In genomic region chr19:57191141-57192063, GRCh38 we compare ENCODE assay signal across 8 cellular contexts. TPM values are rescaled to one million over a fixed set of nuclear protein-coding genes. Genes with fewer than 3 reads are reported as not detected.
DNase-seq lines count a peak whose midpoint lies in the region; TF ChIP-seq lines count a peak whose summit lies in the region.

ZNF264 (plus strand) TSS chr19:57191500; CDS start chr19:57191914, 414 bp downstream.

- DNase-seq in EL (peak; percentile 85), GM23248 (peak; percentile 96), SK-MEL-5 (ENCODE audit: low read depth, low spot score) (peak; percentile 79), germinal center (ENCODE audit: low spot score) (peak; percentile 89)
- peak; percentile 93 for DNase-seq in activated naive CD4-positive, alpha-beta T cell treated with anti-CD3 and anti-CD28 coated beads, Interleukin-2, amount 10 ng/mL, durations not matched to agents 7 days and 5 days

- CTCF ChIA-PET in activated naive CD4-positive, alpha-beta T cell treated with anti-CD3 and anti-CD28 coated beads, Interleukin-2, amount 10 ng/mL, durations not matched to agents 7 days and 5 days (lab: Charles Lee): interaction anchor here (0.8 kb wide), 1 partner anchor 15 kb away, joined by 3 read pairs; no protein-coding TSS in a partner anchor

- in situ Hi-C loops in GM23248 (cut with MboI): no loop called here
- in situ Hi-C loops in SK-MEL-5 (cut with HindIII; ENCODE audit: low pct_unique_long_range_greater_than_20kb, low sequenced_read_pairs): no loop called here

- H3F3A ChIP-seq in GM23248 (ENCODE audit: insufficient read depth): no peaks in the 10 kb centered on the region
- H3F3A ChIP-seq in Loucy (ENCODE audit: low read depth): no peaks in the 10 kb centered on the region

- H3K9ac ChIP-seq in GM23248 (peak within 1 kb of the TSS; percentile 91), Loucy (ENCODE audit: low read depth, low read length, poor library complexity, severe bottlenecking) (peak within 1 kb of the TSS; percentile 88)

- peak within 1 kb of the TSS; percentile 91 for H3K4me2 ChIP-seq in GM23248 (ENCODE audit: unreplicated experiment)
- H3K4me2 ChIP-seq in Loucy (ENCODE audit: low read depth, low read length, poor library complexity, severe bottlenecking): peak within 1 kb of the TSS; percentile 98

- no peaks in the 10 kb centered on the region for H3K27me3 Mint-ChIP-seq in activated naive CD4-positive, alpha-beta T cell treated with anti-CD3 and anti-CD28 coated beads, Interleukin-2, amount 10 ng/mL, durations not matched to agents 7 days and 5 days

- H3K27me3 ChIP-seq in GM23248 (replicated peaks; ENCODE audit: insufficient read depth) (no peaks in the 10 kb centered on the region), Loucy (ENCODE audit: insufficient read depth, low read length, poor library complexity, severe bottlenecking) (peaks cover 39% of the 10 kb centered on the region), neutrophil (no peaks in the 10 kb centered on the region)

- peak within 1 kb of the TSS; percentile 93 for H3K27ac Mint-ChIP-seq in activated naive CD4-positive, alpha-beta T cell treated with anti-CD3 and anti-CD28 coated beads, Interleukin-2, amount 10 ng/mL, durations not matched to agents 7 days and 5 days

- peaks cover 31% of the 10 kb centered on the region for H3K4me1 Mint-ChIP-seq in activated naive CD4-positive, alpha-beta T cell treated with anti-CD3 and anti-CD28 coated beads, Interleukin-2, amount 10 ng/mL, durations not matched to agents 7 days and 5 days

- H3K9me3 ChIP-seq in GM23248 (ENCODE audit: low read depth) (no peaks in the 10 kb centered on the region), Loucy (ENCODE audit: insufficient read depth, low read depth, low read length) (peaks cover 9% of the 10 kb centered on the region), neutrophil (peaks cover 10% of the 10 kb centered on the region)

- H3K36me3 ChIP-seq in GM23248 (ENCODE audit: low read depth): peaks cover 17% of the 10 kb centered on the region
- H3K36me3 ChIP-seq in Loucy (ENCODE audit: insufficient read depth, low read length): peaks cover 21% of the 10 kb centered on the region; the same call in 1 of the 2 replicates
- H3K36me3 ChIP-seq in neutrophil: peaks cover 34% of the 10 kb centered on the region

- H4K20me1 ChIP-seq in GM23248 (ENCODE audit: insufficient read depth) (peaks cover 5% of the 10 kb centered on the region; the same call in 1 of the 2 replicates), Loucy (ENCODE audit: insufficient read depth, low read length, poor library complexity, severe bottlenecking) (peaks cover 7% of the 10 kb centered on the region)

- H3K9me2 ChIP-seq in GM23248 (ENCODE audit: insufficient read depth) (no peaks in the 10 kb centered on the region), Loucy (replicated peaks; ENCODE audit: low read depth, low read length) (no peaks in the 10 kb centered on the region)

- peak within 1 kb of the TSS; percentile 99 for H2AFZ ChIP-seq in GM23248
- H2AFZ ChIP-seq in Loucy (ENCODE audit: low read length): peak within 1 kb of the TSS; percentile 99

- H3K27ac ChIP-seq in GM23248 (peak within 1 kb of the TSS; percentile 63), neutrophil (peak within 1 kb of the TSS; percentile 88)

- peaks cover 7% of the 10 kb centered on the region; the same call in 1 of the 2 replicates for H3K4me1 ChIP-seq in GM23248 (ENCODE audit: insufficient read depth)
- peaks cover 20% of the 10 kb centered on the region for H3K4me1 ChIP-seq in Loucy (ENCODE audit: insufficient read depth, low read length, poor library complexity, severe bottlenecking)
- peaks cover 18 to 21% of the 10 kb centered on the region in 2 experiments for H3K4me1 ChIP-seq in neutrophil (ENCODE audit: control insufficient read depth in 1 of 2, insufficient read depth in 1 of 2, low read depth in 1 of 2, low read length in 1 of 2)

- 2% methylated on average over 58 to 77 of the region's 81 CpGs for WGBS in GM23248 (ENCODE audit: low coverage in 1 of 2, low lambda C conversion rate in 2 of 2, missing lambda C conversion rate in 2 of 2), 2 experiments

- peak within 1 kb of the TSS; percentile 95 for H3K4me3 ChIP-seq in GM23248
- peak within 1 kb of the TSS; percentile 95 for H3K4me3 ChIP-seq in Loucy (ENCODE audit: low read length, poor library complexity, severe bottlenecking)
- peak within 1 kb of the TSS; percentile 88 to 95 for H3K4me3 ChIP-seq in neutrophil (ENCODE audit: low read depth in 1 of 2, low read length in 1 of 2)

- H3K79me2 ChIP-seq in GM23248 (ENCODE audit: insufficient read depth) (peaks cover 51% of the 10 kb centered on the region), Loucy (ENCODE audit: insufficient read depth, low read length) (peaks cover 29% of the 10 kb centered on the region)

- no peak for TF ChIP-seq CTCF in Loucy (conservative IDR thresholded peaks at IDR 0.05; ENCODE audit: low read length)
- TF ChIP-seq CTCF in neutrophil (IDR thresholded peaks at IDR 0.05): no peak
- TF ChIP-seq CTCF in subcutaneous adipose tissue (IDR thresholded peaks at IDR 0.05; ENCODE audit: low read depth): no peak

- peaks cover 54% of the 10 kb centered on the region for H3K9me3 Mint-ChIP-seq in activated naive CD4-positive, alpha-beta T cell treated with anti-CD3 and anti-CD28 coated beads, Interleukin-2, amount 10 ng/mL, durations not matched to agents 7 days and 5 days

- H3K4me3 Mint-ChIP-seq in activated naive CD4-positive, alpha-beta T cell treated with anti-CD3 and anti-CD28 coated beads, Interleukin-2, amount 10 ng/mL, durations not matched to agents 7 days and 5 days: peak within 1 kb of the TSS; percentile 92

- peaks cover 63% of the 10 kb centered on the region for H3K36me3 Mint-ChIP-seq in activated naive CD4-positive, alpha-beta T cell treated with anti-CD3 and anti-CD28 coated beads, Interleukin-2, amount 10 ng/mL, durations not matched to agents 7 days and 5 days

RNA-seq across cellular contexts. Expression of gene ZNF264, which starts in this region (rescaled TPM):
- total RNA-seq in GM23248 (2014; rRNA removed; shearing (Covaris generic)): 15.8 and 23.5 TPM in 2 replicates
- polyA plus RNA-seq in GM23248 (2016; fragmentation: Nextera tagmentation; extraction: Ambion mirVana): 3.4 and 3.8 TPM in 2 replicates
- 6.3 and 13.6 TPM in 2 replicates for total RNA-seq in SK-MEL-5 (2014; rRNA removed; shearing (Covaris generic))
- 2.2 and 5.6 TPM in 2 replicates for polyA plus RNA-seq in SK-MEL-5 (2015; cell fraction: cytosol; rRNA removed)
- 22.4 and 45.4 TPM in 2 replicates for polyA plus RNA-seq in SK-MEL-5 (2015; cell fraction: nucleus; rRNA removed)
- total RNA-seq in subcutaneous adipose tissue: 10 to 100 TPM; 14.5 to 50.4 (median 26.3) TPM

Comparison
In these comparisons a context has a peak if more than half of its experiments do, and no peak if none do; other contexts are left out.
1. Peak in every context shown above with its lines: DNase-seq, H3K4me3 ChIP-seq and H3K27ac ChIP-seq.